Comparison of ENCODE assay signal across 24 cellular contexts in the genomic region with DNA sequence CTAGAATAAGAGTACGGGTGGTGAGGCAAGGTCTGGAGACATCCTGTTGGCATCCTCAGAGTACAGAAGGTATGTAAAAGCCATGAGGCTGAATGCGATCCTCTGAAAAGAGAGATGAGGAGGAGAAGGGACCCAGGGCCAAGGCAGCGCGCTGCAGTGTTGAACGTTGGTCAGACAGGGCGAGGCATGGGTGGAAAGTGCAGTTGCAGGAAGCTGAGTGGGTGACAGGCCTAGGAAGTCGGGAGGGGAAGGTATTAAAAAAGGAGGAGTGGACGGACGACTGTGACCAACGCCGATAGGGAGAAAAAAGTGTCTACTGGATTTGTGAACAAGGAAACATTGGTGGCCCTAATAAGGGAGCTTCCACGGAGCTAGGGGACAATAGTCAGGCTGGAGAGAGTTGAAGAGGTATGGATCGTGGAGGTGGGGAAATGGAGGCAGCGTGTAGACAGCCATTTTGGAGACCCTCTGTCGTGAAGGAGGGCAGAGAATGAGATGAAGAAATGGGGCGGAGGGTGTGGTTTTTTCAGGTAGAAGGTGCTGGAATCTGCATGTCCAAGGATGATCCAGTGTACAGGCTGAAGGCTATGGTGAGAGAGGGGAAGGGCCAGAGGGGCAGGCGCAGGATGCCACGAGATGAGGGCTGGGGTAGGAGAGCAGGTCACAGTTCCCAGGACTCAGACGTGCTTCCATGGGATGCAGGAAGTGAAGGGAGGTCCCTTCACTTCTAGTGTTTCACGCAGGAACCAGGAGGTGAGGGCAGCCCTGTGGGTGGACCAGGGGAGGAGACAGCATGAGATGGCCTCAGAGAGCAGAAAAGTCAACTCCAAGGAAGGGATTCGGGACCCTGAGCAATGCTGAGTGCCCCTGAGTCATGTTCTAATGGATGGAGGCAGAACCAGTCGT.
A peak's percentile ranks its signal among the peaks of the same experiment; 100 is the strongest.
DNase-seq lines count a peak whose midpoint lies in the region; ATAC-seq and TF ChIP-seq lines count a peak whose summit lies in the region.
"Had no signal": no experiment of that assay in that cellular context is flagged by ENCODE, and none has a peak within 500 bp of the region (broad histone marks: within the 10 kb centered on the region; RNA-seq: fewer than 3 reads in every experiment).

No MANE protein-coding gene starts in this region.

- H3K4me1 ChIP-seq in Panc1 (ENCODE audit: control insufficient read depth, insufficient read depth, low read length) (peaks cover 44% of the 10 kb centered on the region), osteoblast (ENCODE audit: insufficient read depth, low read length) (peaks cover 32% of the 10 kb centered on the region)

- no peak overlapping the region for H3K4me3 Mint-ChIP-seq in endothelial cell (ENCODE audit: unreplicated experiment)
- H3K4me3 Mint-ChIP-seq: activated naive CD8-positive, alpha-beta T cell; CD4-positive, CD25-positive, alpha-beta regulatory T cell; neural crest cell; stimulated activated naive CD8-positive, alpha-beta T cell treated with anti-CD3 and anti-CD28 coated beads, Interleukin-15, amount 100 ng/mL, for 72 hours had no signal

- no peak overlapping the region for H2AFZ ChIP-seq in osteoblast (ENCODE audit: low read length)

- POLR2A ChIA-PET in Panc1 (lab: Charles Lee), result no interaction called here

- no peaks in the 10 kb centered on the region for H3K9me3 Mint-ChIP-seq in endothelial cell (ENCODE audit: unreplicated experiment)
- H3K9me3 Mint-ChIP-seq: neural crest cell; stimulated activated naive CD8-positive, alpha-beta T cell treated with anti-CD3 and anti-CD28 coated beads, Interleukin-15, amount 100 ng/mL, for 72 hours had no signal

- H3K36me3 Mint-ChIP-seq in endothelial cell (ENCODE audit: low read depth, unreplicated experiment), result peaks cover 8% of the 10 kb centered on the region
- H3K36me3 Mint-ChIP-seq: activated naive CD8-positive, alpha-beta T cell; CD4-positive, CD25-positive, alpha-beta regulatory T cell had no signal

- H3K27ac ChIP-seq in Panc1 (ENCODE audit: low read length) (peak overlapping the region; percentile 53; the same call in 1 of the 2 replicates), osteoblast (ENCODE audit: low read depth, low read length) (no peak overlapping the region)
- H3K27ac ChIP-seq: gastroesophageal sphincter, SJSA1, tibial artery had no signal

- CTCF ChIA-PET in Panc1 (lab: Charles Lee), result no interaction called here

- no peak for TF ChIP-seq CTCF in Panc1 (IDR thresholded peaks at IDR 0.05)
- no peak for TF ChIP-seq CTCF in endothelial cell (IDR thresholded peaks at IDR 0.05; ENCODE audit: unreplicated experiment)
- no peak for TF ChIP-seq CTCF in osteoblast (IDR thresholded peaks at IDR 0.05; ENCODE audit: extremely low read depth, low read depth, low read length)
- no peak for TF ChIP-seq CTCF in GM13977 (IDR thresholded peaks at IDR 0.05; ENCODE audit: extremely low read depth, insufficient read depth, missing control alignments)

- H3K36me3 ChIP-seq in H7 (replicated peaks; ENCODE audit: control insufficient read depth, insufficient read depth, low read length), result no peaks in the 10 kb centered on the region
- H3K36me3 ChIP-seq in Panc1 (ENCODE audit: control insufficient read depth, insufficient read depth, low read length), result no peaks in the 10 kb centered on the region
- H3K36me3 ChIP-seq in osteoblast (ENCODE audit: insufficient read depth, low read length), result no peaks in the 10 kb centered on the region
- H3K36me3 ChIP-seq: esophagus squamous epithelium, gastroesophageal sphincter, SJSA1, tibial artery had no signal

- H4K20me1 ChIP-seq in osteoblast (ENCODE audit: insufficient read depth, low read length), result no peaks in the 10 kb centered on the region

- ATAC-seq in Panc1, result no peak
- ATAC-seq in GM18873 (IDR thresholded peaks at IDR 0.05; ENCODE audit: low FRiP score, unreplicated experiment), result no peak
- no peak for ATAC-seq in GM21515 (IDR thresholded peaks at IDR 0.05; ENCODE audit: unreplicated experiment)
- ATAC-seq: gastroesophageal sphincter; left ventricle myocardium superior; mucosa of descending colon; stimulated activated naive CD8-positive, alpha-beta T cell treated with anti-CD3 and anti-CD28 coated beads, Interleukin-15, amount 100 ng/mL, for 72 hours had no signal

- H3K27ac Mint-ChIP-seq in endothelial cell (ENCODE audit: unreplicated experiment), result peak overlapping the region; percentile 64
- H3K27ac Mint-ChIP-seq: activated naive CD8-positive, alpha-beta T cell; stimulated activated naive CD8-positive, alpha-beta T cell treated with anti-CD3 and anti-CD28 coated beads, Interleukin-15, amount 100 ng/mL, for 72 hours had no signal

- BruUV-seq in Panc1 (replicated peaks; lab: Mats Ljungman, UMichigan), result no TSS peak

- DNase-seq in H7 (peak; percentile 5), Panc1 (ENCODE audit: low read depth, low spot score) (no peak), endothelial cell (ENCODE audit: low spot score) (no peak), osteoblast (ENCODE audit: insufficient read length, low spot score, missing footprints) (peak; percentile 46), GM13977 (ENCODE audit: low spot score) (no peak)
- DNase-seq in activated CD4-positive, alpha-beta T cell treated with anti-CD3 and anti-CD28 coated beads for 48 hours, result no peak
- DNase-seq: activated CD4-positive, alpha-beta T cell treated with anti-CD3 and anti-CD28 coated beads for 1 hour; CD4-positive, CD25-positive, alpha-beta regulatory T cell; cerebellar nuclear complex; esophagus squamous epithelium; left ventricle myocardium superior; mucosa of descending colon; NCI-H1417; NCI-H2081 treated with DMSO at 0.1 percent for 48 hours; NCI-H446; stimulated activated naive CD8-positive, alpha-beta T cell treated with anti-CD3 and anti-CD28 coated beads, Interleukin-15, amount 100 ng/mL, for 72 hours; T-helper 1 cell; tibial artery had no signal

- peaks cover 17% of the 10 kb centered on the region for H3K4me1 Mint-ChIP-seq in endothelial cell (ENCODE audit: unreplicated experiment)
- H3K4me1 Mint-ChIP-seq: CD4-positive, CD25-positive, alpha-beta regulatory T cell; stimulated activated naive CD8-positive, alpha-beta T cell treated with anti-CD3 and anti-CD28 coated beads, Interleukin-15, amount 100 ng/mL, for 72 hours had no signal

- no peaks in the 10 kb centered on the region for H3K79me2 ChIP-seq in osteoblast (ENCODE audit: insufficient read depth, low read length)

- H3K9me3 ChIP-seq in Panc1 (ENCODE audit: control insufficient read depth, insufficient read depth, low read depth, low read length), result no peaks in the 10 kb centered on the region
- H3K9me3 ChIP-seq in osteoblast (ENCODE audit: low read depth, low read length), result no peaks in the 10 kb centered on the region
- H3K9me3 ChIP-seq: esophagus squamous epithelium, gastroesophageal sphincter, mucosa of descending colon, SJSA1, tibial artery had no signal

- H3K27me3 ChIP-seq in H7 (ENCODE audit: control insufficient read depth, insufficient read depth, low read length) (no peaks in the 10 kb centered on the region), Panc1 (ENCODE audit: control insufficient read depth, insufficient read depth, low read length) (no peaks in the 10 kb centered on the region), osteoblast (ENCODE audit: insufficient read depth, low read length) (no peaks in the 10 kb centered on the region)
- H3K27me3 ChIP-seq: esophagus squamous epithelium, gastroesophageal sphincter, SJSA1, tibial artery had no signal

- no peak overlapping the region for H3K4me2 ChIP-seq in osteoblast (ENCODE audit: insufficient read depth, low read length)

- intact Hi-C loops in Panc1 (cut with micrococcal nuclease; ENCODE audit: unreplicated experiment), result no loop called here

- in situ Hi-C loops in Panc1 (cut with HindIII; ENCODE audit: low pct_unique_long_range_greater_than_20kb, low sequenced_read_pairs), result no loop called here
- in situ Hi-C loops in GM13977 (cut with MboI; ENCODE audit: low pct_unique_long_range_greater_than_20kb, low sequenced_read_pairs, unreplicated experiment), result no loop called here

- H3K4me3 ChIP-seq in H7 (ENCODE audit: insufficient read depth, low read depth, low read length) (no peak overlapping the region), Panc1 (ENCODE audit: low read depth in 2 of 2, low read length in 2 of 2) (no peak overlapping the region), osteoblast (ENCODE audit: insufficient read depth, low read length) (no peak overlapping the region)
- H3K4me3 ChIP-seq: gastroesophageal sphincter, mucosa of descending colon, SJSA1, tibial artery had no signal

- peaks cover 18% of the 10 kb centered on the region for H3K27me3 Mint-ChIP-seq in endothelial cell (ENCODE audit: unreplicated experiment)
- H3K27me3 Mint-ChIP-seq: CD4-positive, CD25-positive, alpha-beta regulatory T cell had no signal

Comparison
In these comparisons a context has a peak if more than half of its experiments do, and no peak if none do; other contexts are left out.
1. DNase-seq: peak in H7 (single experiment) and osteoblast (single experiment); none in Panc1 (single experiment), endothelial cell (single experiment), activated CD4-positive, alpha-beta T cell treated with anti-CD3 and anti-CD28 coated beads for 48 hours (single experiment) and GM13977 (single experiment).